Comparison of ENCODE assay signal across 8 cellular contexts in the genomic region with DNA sequence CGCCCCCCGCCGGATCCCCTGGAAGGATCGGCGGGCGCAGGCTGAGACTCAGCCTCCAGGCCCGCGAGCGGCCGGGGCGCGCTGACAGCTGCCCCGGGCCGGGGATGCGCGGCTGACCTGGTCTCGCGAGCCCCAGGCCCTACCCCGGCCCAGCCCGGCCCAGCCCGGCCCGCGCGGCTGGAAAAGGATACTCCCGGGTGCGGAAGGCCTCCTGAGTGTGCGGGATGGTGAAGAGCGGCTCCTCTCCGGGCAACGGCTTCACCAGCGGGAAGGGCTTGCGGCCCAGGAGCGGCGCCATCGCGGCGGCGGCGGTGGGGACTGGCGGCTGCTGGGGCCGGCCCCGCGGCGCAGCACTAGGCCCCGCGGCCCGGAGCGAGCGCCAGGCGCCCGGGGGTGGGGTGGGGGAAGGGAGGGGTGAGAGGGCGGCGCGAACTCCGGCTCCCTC. TPM values are rescaled to one million over a fixed set of nuclear protein-coding genes. Genes with fewer than 3 reads are reported as not detected.
A peak's percentile ranks its signal among the peaks of the same experiment; 100 is the strongest.
DNase-seq lines count a peak whose midpoint lies in the region; ATAC-seq, FAIRE-seq and TF ChIP-seq lines count a peak whose summit lies in the region.

No MANE protein-coding gene starts in this region.

- H3K4me1 ChIP-seq in CD4-positive, alpha-beta memory T cell (ENCODE audit: insufficient read depth, low read length), result peaks cover 68% of the 10 kb centered on the region
- H3K4me1 ChIP-seq in OCI-LY1 (ENCODE audit: insufficient read depth, low read length, severe bottlenecking), result peaks cover 61% of the 10 kb centered on the region
- peaks cover 31% of the 10 kb centered on the region for H3K4me1 ChIP-seq in HepG2 (ENCODE audit: insufficient read depth, low read length)

- ATAC-seq in GM18861 (IDR thresholded peaks at IDR 0.05; ENCODE audit: unreplicated experiment), result peak; percentile 21
- peak; percentile 39 for ATAC-seq in HG02981 (IDR thresholded peaks at IDR 0.05; ENCODE audit: unreplicated experiment)
- peak; percentile 76 for ATAC-seq in HepG2

- H3K36me3 ChIP-seq in CD4-positive, alpha-beta memory T cell (ENCODE audit: insufficient read depth, low read length), result no peaks in the 10 kb centered on the region
- H3K36me3 ChIP-seq in OCI-LY1 (ENCODE audit: insufficient read depth, low read length), result peaks cover 40% of the 10 kb centered on the region
- H3K36me3 ChIP-seq in HepG2 (replicated peaks in 1 of 2; ENCODE audit: control insufficient read depth in 1 of 2, insufficient read depth in 2 of 2, low read length in 2 of 2), result peaks cover 4 to 20% of the 10 kb centered on the region in 2 experiments; a peak in 4 of 5 replicates

- H3K9ac ChIP-seq in OCI-LY1 (ENCODE audit: low read length) (peak overlapping the region; percentile 94), HepG2 (ENCODE audit: insufficient read depth, low read depth, low read length) (peak overlapping the region; percentile 91)

- no peaks in the 10 kb centered on the region for H3K9me2 ChIP-seq in OCI-LY1 (ENCODE audit: low read depth, low read length)

- H4K20me1 ChIP-seq in OCI-LY1 (ENCODE audit: insufficient read depth, low read length) (peaks cover 14% of the 10 kb centered on the region; the same call in 1 of the 2 replicates), HepG2 (ENCODE audit: insufficient read depth, low read length) (peaks cover 15% of the 10 kb centered on the region)

- in situ Hi-C loops in HepG2 (cut with HindIII; ENCODE audit: extremely low pct_ligation_motif_present, low pct_unique_long_range_greater_than_20kb), result no loop called here

- TF ChIP-seq POLR2A in HepG2 (IDR thresholded peaks at IDR 0.05; ENCODE audit: insufficient read depth in 1 of 2, low read depth in 2 of 2, low read length in 2 of 2), result peak; percentile 29 to 40; a peak in 2 of 4 replicates

- H3K79me2 ChIP-seq in OCI-LY1 (ENCODE audit: insufficient read depth, low read length), result peaks cover 51% of the 10 kb centered on the region
- peaks cover 44% of the 10 kb centered on the region for H3K79me2 ChIP-seq in HepG2 (ENCODE audit: insufficient read depth, low read length)

- FAIRE-seq in HepG2 (lab: Jason Lieb, UNC), result no peak

- H3K27me3 ChIP-seq in CD4-positive, alpha-beta memory T cell (ENCODE audit: insufficient read depth, low read length), result no peaks in the 10 kb centered on the region
- H3K27me3 ChIP-seq in OCI-LY1 (ENCODE audit: insufficient read depth, low read length) (no peaks in the 10 kb centered on the region), HepG2 (ENCODE audit: control insufficient read depth in 1 of 2, insufficient read depth in 2 of 2, low read length in 2 of 2) (no peaks in the 10 kb centered on the region; a peak in 1 of 5 replicates)

- H3K4me2 ChIP-seq in OCI-LY1 (ENCODE audit: low read length) (peak overlapping the region; percentile 86), HepG2 (ENCODE audit: low read depth, low read length) (peak overlapping the region; percentile 87)

- POLR2A ChIA-PET in CD4-positive, alpha-beta memory T cell (lab: Charles Lee; ENCODE audit: partially characterized antibody), result interaction anchor here (0.6 to 6.7 kb wide), 20 partner anchors 9 to 1135 kb away, joined by 3 to 118 read pairs (median 4); partner anchors contain the start of genes ABHD11, BCL7B, GTF2I and TBL2
- POLR2A ChIA-PET in HepG2 (lab: Yijun Ruan, JAX), result interaction anchor here (0.9 to 2.5 kb wide), 11 partner anchors 9 to 213 kb away, joined by 3 to 17 read pairs (median 4); partner anchors contain the start of genes BCL7B and TBL2

- no TSS peak for BruUV-seq in HepG2 (replicated peaks; lab: Mats Ljungman, UMichigan)

- TF ChIP-seq EP300 in HepG2 (IDR thresholded peaks at IDR 0.05; ENCODE audit: low read depth in 2 of 2, low read length in 2 of 2) (no peak), HepG2 (CRISPR knock-in tag; IDR thresholded peaks at IDR 0.05; ENCODE audit: borderline replicate concordance) (no peak)

- WGBS in HepG2 (ENCODE audit: low lambda C conversion rate), result no CpG with 5 or more reads among the region's 55 CpGs

- peaks cover 45 to 73% (median 56%) of the 10 kb centered on the region in 4 donors for H3K4me1 Mint-ChIP-seq in CD4-positive, alpha-beta memory T cell
- peaks cover 75% of the 10 kb centered on the region for H3K4me1 Mint-ChIP-seq in stimulated activated naive CD8-positive, alpha-beta T cell treated with anti-CD3 and anti-CD28 coated beads, Interleukin-15, Interleukin-2, amounts not matched to agents 100 ng/mL and 50 ng/mL, for 24 hours (ENCODE audit: low read depth)

- no peaks in the 10 kb centered on the region for H3F3A ChIP-seq in OCI-LY1 (ENCODE audit: insufficient read depth, low read length)

- TF ChIP-seq RAD21 in HepG2 (CRISPR knock-in tag; IDR thresholded peaks at IDR 0.05), result 0 out of 2 replicates have a peak, but pooled peaks have one; percentile 47

- no peak overlapping the region for H2AFZ ChIP-seq in OCI-LY1 (ENCODE audit: low read length)
- H2AFZ ChIP-seq in HepG2 (ENCODE audit: low read length), result no peak overlapping the region

- peak overlapping the region; percentile 84 for H3K27ac ChIP-seq in CD4-positive, alpha-beta memory T cell (ENCODE audit: low read depth, low read length)
- peak overlapping the region; percentile 86 for H3K27ac ChIP-seq in OCI-LY1 (ENCODE audit: low read depth, low read length, poor library complexity, severe bottlenecking)
- peak overlapping the region; percentile 91 for H3K27ac ChIP-seq in HepG2 (ENCODE audit: extremely low read length, insufficient read depth, low read length)

- peak overlapping the region; percentile 13 to 75 for H3K4me3 ChIP-seq in CD4-positive, alpha-beta memory T cell (ENCODE audit: low read length in 2 of 2)
- H3K4me3 ChIP-seq in OCI-LY1 (ENCODE audit: low read depth, low read length, poor library complexity, severe bottlenecking) (peak overlapping the region; percentile 81), HepG2 (replicated peaks in 1 of 3; ENCODE audit: insufficient read depth in 1 of 3, low read depth in 2 of 3, low read length in 3 of 3) (peak overlapping the region; percentile 80 to 89 (median 82))

- peak overlapping the region in 1 of 7 donors; percentile 95 for H3K27ac Mint-ChIP-seq in CD4-positive, alpha-beta memory T cell
- no peak overlapping the region for H3K27ac Mint-ChIP-seq in stimulated activated naive CD8-positive, alpha-beta T cell treated with anti-CD3 and anti-CD28 coated beads, Interleukin-15, Interleukin-2, amounts not matched to agents 100 ng/mL and 50 ng/mL, for 24 hours

- no peaks in the 10 kb centered on the region for H3K9me3 ChIP-seq in CD4-positive, alpha-beta memory T cell (ENCODE audit: control insufficient read depth in 1 of 2, low read length in 2 of 2)
- H3K9me3 ChIP-seq in OCI-LY1 (ENCODE audit: low read length) (no peaks in the 10 kb centered on the region), HepG2 (ENCODE audit: low read length) (no peaks in the 10 kb centered on the region)

- peak overlapping the region; percentile 48 to 99 (median 96) for H3K4me3 Mint-ChIP-seq in CD4-positive, alpha-beta memory T cell
- H3K4me3 Mint-ChIP-seq in stimulated activated naive CD8-positive, alpha-beta T cell treated with anti-CD3 and anti-CD28 coated beads, Interleukin-15, Interleukin-2, amounts not matched to agents 100 ng/mL and 50 ng/mL, for 24 hours, result peak overlapping the region; percentile 92

- intact Hi-C loops in CD4-positive, alpha-beta memory T cell (cut with micrococcal nuclease), result loop anchor here (1.0 to 2.0 kb wide), 4 partner anchors 36 to 217 kb away; partner anchors contain the start of genes ABHD11, BCL7B, TBL2 and VPS37D
- intact Hi-C loops in HepG2 (cut with micrococcal nuclease; ENCODE audit: unreplicated experiment), result loop anchor here (5.0 kb wide), 1 partner anchor 36 kb away; the partner anchor contains the start of gene BCL7B

- H3K9me3 Mint-ChIP-seq in CD4-positive, alpha-beta memory T cell, result peaks cover 0 to 2% (median 0%) of the 10 kb centered on the region in 8 donors
- no peaks in the 10 kb centered on the region for H3K9me3 Mint-ChIP-seq in stimulated activated naive CD8-positive, alpha-beta T cell treated with anti-CD3 and anti-CD28 coated beads, Interleukin-15, Interleukin-2, amounts not matched to agents 100 ng/mL and 50 ng/mL, for 24 hours

- TF ChIP-seq CTCF in OCI-LY1 (IDR thresholded peaks at IDR 0.05; ENCODE audit: low read length), result no peak
- no peak for TF ChIP-seq CTCF in HepG2 (CRISPR knock-in tag; IDR thresholded peaks at IDR 0.05)

- H3K27me3 Mint-ChIP-seq in CD4-positive, alpha-beta memory T cell, result peaks cover 0 to 2% of the 10 kb centered on the region in 2 donors
- H3K27me3 Mint-ChIP-seq in stimulated activated naive CD8-positive, alpha-beta T cell treated with anti-CD3 and anti-CD28 coated beads, Interleukin-15, Interleukin-2, amounts not matched to agents 100 ng/mL and 50 ng/mL, for 24 hours, result no peaks in the 10 kb centered on the region

- CTCF ChIA-PET in CD4-positive, alpha-beta memory T cell (lab: Charles Lee; ENCODE audit: partially characterized antibody), result interaction anchor here (1.0 to 2.0 kb wide), 6 partner anchors 9 to 198 kb away, joined by 3 to 11 read pairs (median 3); no protein-coding TSS in a partner anchor
- CTCF ChIA-PET in HepG2 (lab: Yijun Ruan, JAX; ENCODE audit: low intra/inter-chr PET ratio, low total read pairs), result no interaction called here

- H3K36me3 Mint-ChIP-seq in CD4-positive, alpha-beta memory T cell, result peaks cover 7 to 36% of the 10 kb centered on the region in 2 donors
- H3K36me3 Mint-ChIP-seq in stimulated activated naive CD8-positive, alpha-beta T cell treated with anti-CD3 and anti-CD28 coated beads, Interleukin-15, Interleukin-2, amounts not matched to agents 100 ng/mL and 50 ng/mL, for 24 hours (ENCODE audit: low read depth), result peaks cover 43% of the 10 kb centered on the region

- DNase-seq in CD4-positive, alpha-beta memory T cell, result no peak
- peak; percentile 77 for DNase-seq in cerebellum (ENCODE audit: low spot score)
- DNase-seq in HepG2 (ENCODE audit: low spot score), result peak; percentile 13
- no peak for DNase-seq in globus pallidus (ENCODE audit: low spot score)

RNA-seq across cellular contexts. Expression of gene BAZ1B, which starts 0.4 kb away (rescaled TPM):
- 10 to 100 TPM; 75.3 to 78.6 TPM for total RNA-seq in CD4-positive, alpha-beta memory T cell
- 10 to 100 TPM in 1 of 2 donors, 1 to 10 TPM in 1; 5.8 to 29.1 TPM for polyA plus RNA-seq in CD4-positive, alpha-beta memory T cell
- total RNA-seq in cerebellum (43.6 TPM), HepG2 (2016; rRNA removed; fragmentation: Illumina TruSeq; extraction: Trizol) (69.4 and 93.4 TPM in 2 replicates)
- total RNA-seq in HepG2 (2016; cell fraction: cytosol; rRNA removed; fragmentation: Illumina TruSeq; extraction: Trizol; ENCODE audit: low read depth), result 29.9 and 35.0 TPM in 2 replicates
- 68.0 and 83.9 TPM in 2 replicates for total RNA-seq in HepG2 (2016; cell fraction: insoluble cytoplasmic fraction; rRNA removed; fragmentation: Illumina TruSeq; extraction: Trizol)
- 26.8 and 29.8 TPM in 2 replicates for total RNA-seq in HepG2 (2016; cell fraction: membrane; rRNA removed; fragmentation: Illumina TruSeq; extraction: Trizol)
- total RNA-seq in HepG2 (2016; cell fraction: nucleus; rRNA removed; fragmentation: Illumina TruSeq; extraction: Trizol), result 55.8 and 62.8 TPM in 2 replicates
- polyA plus RNA-seq in HepG2 (2011; rRNA removed), result 16.0 and 18.6 TPM in 2 replicates
- polyA plus RNA-seq in HepG2 (2011; cell fraction: cytosol; rRNA removed), result 11.7 and 16.5 TPM in 2 replicates
- 12.5 and 14.6 TPM in 2 replicates for polyA plus RNA-seq in HepG2 (2011; cell fraction: nucleus; rRNA removed)
- polyA plus RNA-seq in HepG2 (2012), result 30.4 and 30.5 TPM in 2 replicates
- polyA plus RNA-seq in HepG2 (2016; cell fraction: cytosol; fragmentation: Illumina TruSeq; extraction: Trizol; ENCODE audit: low read depth), result 2.1 and 2.4 TPM in 2 replicates
- 54.0 and 59.8 TPM in 2 replicates for polyA plus RNA-seq in HepG2 (2016; cell fraction: insoluble cytoplasmic fraction; fragmentation: Illumina TruSeq; extraction: Trizol; ENCODE audit: low read depth)
- polyA plus RNA-seq in HepG2 (2016; cell fraction: membrane; fragmentation: Illumina TruSeq; extraction: Trizol; ENCODE audit: low read depth), result 6.2 and 7.3 TPM in 2 replicates
- 62.5 and 70.0 TPM in 2 replicates for polyA plus RNA-seq in HepG2 (2016; cell fraction: nucleus; fragmentation: Illumina TruSeq; extraction: Trizol; ENCODE audit: insufficient read depth, low read depth)
- polyA minus RNA-seq in HepG2 (2011; rRNA and poly(A)+ RNA removed; ENCODE audit: low replicate concordance), result 27.5 and 49.4 TPM in 2 replicates
- polyA minus RNA-seq in HepG2 (2011; cell fraction: cytosol; rRNA and poly(A)+ RNA removed), result 27.1 and 30.7 TPM in 2 replicates
- 31.3 and 44.1 TPM in 2 replicates for polyA minus RNA-seq in HepG2 (2011; cell fraction: nucleus; rRNA and poly(A)+ RNA removed)

RNA-seq across cellular contexts. Expression of gene BCL7B, which starts 35.8 kb away (rescaled TPM):
- total RNA-seq in CD4-positive, alpha-beta memory T cell, result 10 to 100 TPM; 57.0 to 58.0 TPM
- polyA plus RNA-seq in CD4-positive, alpha-beta memory T cell, result 100 to 1,000 TPM in 1 of 2 donors, 10 to 100 TPM in 1; 84.2 to 112 TPM
- total RNA-seq in cerebellum (8.9 TPM), HepG2 (2016; rRNA removed; fragmentation: Illumina TruSeq; extraction: Trizol) (22.1 and 24.3 TPM in 2 replicates)
- total RNA-seq in HepG2 (2016; cell fraction: cytosol; rRNA removed; fragmentation: Illumina TruSeq; extraction: Trizol; ENCODE audit: low read depth), result 46.0 and 47.6 TPM in 2 replicates
- 17.6 and 24.7 TPM in 2 replicates for total RNA-seq in HepG2 (2016; cell fraction: insoluble cytoplasmic fraction; rRNA removed; fragmentation: Illumina TruSeq; extraction: Trizol)
- total RNA-seq in HepG2 (2016; cell fraction: membrane; rRNA removed; fragmentation: Illumina TruSeq; extraction: Trizol), result 71.6 and 76.1 TPM in 2 replicates
- total RNA-seq in HepG2 (2016; cell fraction: nucleus; rRNA removed; fragmentation: Illumina TruSeq; extraction: Trizol), result 13.2 and 14.6 TPM in 2 replicates
- polyA plus RNA-seq in HepG2 (2011; rRNA removed), result 38.2 and 38.3 TPM in 2 replicates
- polyA plus RNA-seq in HepG2 (2011; cell fraction: cytosol; rRNA removed), result 26.3 and 36.9 TPM in 2 replicates
- 18.9 and 21.3 TPM in 2 replicates for polyA plus RNA-seq in HepG2 (2011; cell fraction: nucleus; rRNA removed)
- 17.2 and 21.1 TPM in 2 replicates for polyA plus RNA-seq in HepG2 (2012)
- polyA plus RNA-seq in HepG2 (2016; cell fraction: cytosol; fragmentation: Illumina TruSeq; extraction: Trizol; ENCODE audit: low read depth), result 67.1 and 73.8 TPM in 2 replicates
- 26.5 and 34.4 TPM in 2 replicates for polyA plus RNA-seq in HepG2 (2016; cell fraction: insoluble cytoplasmic fraction; fragmentation: Illumina TruSeq; extraction: Trizol; ENCODE audit: low read depth)
- 87.1 and 87.3 TPM in 2 replicates for polyA plus RNA-seq in HepG2 (2016; cell fraction: membrane; fragmentation: Illumina TruSeq; extraction: Trizol; ENCODE audit: low read depth)
- 31.2 and 33.1 TPM in 2 replicates for polyA plus RNA-seq in HepG2 (2016; cell fraction: nucleus; fragmentation: Illumina TruSeq; extraction: Trizol; ENCODE audit: insufficient read depth, low read depth)
- 47.1 and 98.7 TPM in 2 replicates for polyA minus RNA-seq in HepG2 (2011; rRNA and poly(A)+ RNA removed; ENCODE audit: low replicate concordance)
- 17.2 and 21.1 TPM in 2 replicates for polyA minus RNA-seq in HepG2 (2011; cell fraction: cytosol; rRNA and poly(A)+ RNA removed)
- polyA minus RNA-seq in HepG2 (2011; cell fraction: nucleus; rRNA and poly(A)+ RNA removed), result 13.4 and 13.7 TPM in 2 replicates

RNA-seq across cellular contexts. Expression of gene TBL2, which starts 56.7 kb away (rescaled TPM):
- 10 to 100 TPM; 45.4 to 47.5 TPM for total RNA-seq in CD4-positive, alpha-beta memory T cell
- 10 to 100 TPM; 15.6 to 20.5 TPM for polyA plus RNA-seq in CD4-positive, alpha-beta memory T cell
- total RNA-seq in cerebellum, result 22.8 TPM
- total RNA-seq in HepG2 (2016; rRNA removed; fragmentation: Illumina TruSeq; extraction: Trizol), result 17.7 and 47.2 TPM in 2 replicates
- total RNA-seq in HepG2 (2016; cell fraction: cytosol; rRNA removed; fragmentation: Illumina TruSeq; extraction: Trizol; ENCODE audit: low read depth), result 15.6 and 16.0 TPM in 2 replicates
- total RNA-seq in HepG2 (2016; cell fraction: insoluble cytoplasmic fraction; rRNA removed; fragmentation: Illumina TruSeq; extraction: Trizol), result 18.0 and 45.6 TPM in 2 replicates
- total RNA-seq in HepG2 (2016; cell fraction: membrane; rRNA removed; fragmentation: Illumina TruSeq; extraction: Trizol), result 19.6 and 21.4 TPM in 2 replicates
- total RNA-seq in HepG2 (2016; cell fraction: nucleus; rRNA removed; fragmentation: Illumina TruSeq; extraction: Trizol), result 39.7 and 53.4 TPM in 2 replicates
- 43.4 and 51.8 TPM in 2 replicates for polyA plus RNA-seq in HepG2 (2011; rRNA removed)
- 34.9 and 60.3 TPM in 2 replicates for polyA plus RNA-seq in HepG2 (2011; cell fraction: cytosol; rRNA removed)
- polyA plus RNA-seq in HepG2 (2011; cell fraction: nucleus; rRNA removed), result 48.6 and 49.4 TPM in 2 replicates
- polyA plus RNA-seq in HepG2 (2012), result 20.5 and 28.9 TPM in 2 replicates
- 5.7 and 6.6 TPM in 2 replicates for polyA plus RNA-seq in HepG2 (2016; cell fraction: cytosol; fragmentation: Illumina TruSeq; extraction: Trizol; ENCODE audit: low read depth)
- 12.8 and 15.1 TPM in 2 replicates for polyA plus RNA-seq in HepG2 (2016; cell fraction: insoluble cytoplasmic fraction; fragmentation: Illumina TruSeq; extraction: Trizol; ENCODE audit: low read depth)
- polyA plus RNA-seq in HepG2 (2016; cell fraction: membrane; fragmentation: Illumina TruSeq; extraction: Trizol; ENCODE audit: low read depth), result 8.4 and 11.1 TPM in 2 replicates
- 59.0 and 65.3 TPM in 2 replicates for polyA plus RNA-seq in HepG2 (2016; cell fraction: nucleus; fragmentation: Illumina TruSeq; extraction: Trizol; ENCODE audit: insufficient read depth, low read depth)
- 93.7 and 149 TPM in 2 replicates for polyA minus RNA-seq in HepG2 (2011; rRNA and poly(A)+ RNA removed; ENCODE audit: low replicate concordance)
- polyA minus RNA-seq in HepG2 (2011; cell fraction: cytosol; rRNA and poly(A)+ RNA removed), result 63.0 and 87.1 TPM in 2 replicates
- 28.2 and 35.2 TPM in 2 replicates for polyA minus RNA-seq in HepG2 (2011; cell fraction: nucleus; rRNA and poly(A)+ RNA removed)

Comparison
In these comparisons a context has a peak if more than half of its experiments do, and no peak if none do; other contexts are left out.
1. DNase-seq: peak in cerebellum (single experiment) and HepG2 (single experiment); none in CD4-positive, alpha-beta memory T cell (0 of 5) and globus pallidus (single experiment).
2. ATAC-seq: peak in every context shown above with its lines; median percentile 76 in HepG2; 39 in HG02981; 21 in GM18861.
3. Peak in every context shown above with its lines, with median percentiles within 50 percentile points of each other: H3K27ac ChIP-seq and H3K4me3 ChIP-seq.